In genomic region chr4:122205687-122206086, GRCh38 we compare ENCODE assay signal across 1 cellular context.
TF ChIP-seq lines count a peak whose summit lies in the region.

No MANE protein-coding gene starts in this region.

TF ChIP-seq in GM12878, 131 proteins besides CTCF, POLR2A, EP300 and RAD21:
- TF ChIP-seq ZBTB11 (CRISPR knock-in tag; IDR thresholded peaks at IDR 0.05) (no peak), BCL11A (IDR thresholded peaks at IDR 0.05; ENCODE audit: low read depth, low read length) (no peak), ZSCAN29 (IDR thresholded peaks at IDR 0.05) (no peak), MTA2 (IDR thresholded peaks at IDR 0.05; ENCODE audit: low read depth) (no peak), ZNF622 (IDR thresholded peaks at IDR 0.05) (no peak), SP1 (IDR thresholded peaks at IDR 0.05; ENCODE audit: low read depth, low read length) (no peak), GATAD2B (conservative IDR thresholded peaks at IDR 0.05; ENCODE audit: low read depth) (no peak), MXI1 (IDR thresholded peaks at IDR 0.05; ENCODE audit: low read depth, low read length) (no peak), CUX1 (IDR thresholded peaks at IDR 0.05; ENCODE audit: insufficient replicate concordance, low read depth, low read length) (no peak), CHD1 (IDR thresholded peaks at IDR 0.05; ENCODE audit: low read depth, low read length) (no peak), YY1 (IDR thresholded peaks at IDR 0.05; ENCODE audit: low read depth, low read length) (no peak), STAT3 (IDR thresholded peaks at IDR 0.05; ENCODE audit: low read depth, low read length) (no peak), NKRF (conservative IDR thresholded peaks at IDR 0.05) (no peak), BRCA1 (IDR thresholded peaks at IDR 0.05; ENCODE audit: low read depth, low read length) (no peak), BCLAF1 (IDR thresholded peaks at IDR 0.05) (no peak), PRDM15 (CRISPR knock-in tag; IDR thresholded peaks at IDR 0.05) (no peak)
